In the genomic region with DNA sequence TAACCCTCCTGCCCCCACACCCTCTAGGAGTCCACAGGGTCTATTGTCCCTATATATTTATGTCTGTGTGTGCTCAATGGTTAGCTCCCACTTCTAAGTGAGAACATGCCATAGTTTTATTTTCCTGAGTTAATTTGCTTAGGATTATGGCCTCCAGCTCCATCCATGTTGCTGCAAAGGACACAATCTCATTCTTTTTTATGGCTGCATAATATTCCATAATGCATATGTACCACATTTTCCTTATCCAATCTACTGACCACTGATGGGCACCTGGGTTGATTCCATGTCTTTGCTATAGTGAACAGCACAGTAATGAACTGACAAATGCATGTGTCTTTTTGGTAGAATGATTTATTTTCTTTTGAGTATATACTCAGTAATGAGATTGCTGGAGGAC, we compare ENCODE assay signal across 8 cellular contexts.
"Had no signal": no experiment of that assay in that cellular context is flagged by ENCODE, and none has a peak within 500 bp of the region (broad histone marks: within the 10 kb centered on the region; RNA-seq: fewer than 3 reads in every experiment).

No MANE protein-coding gene starts in this region.

- H3K4me3 ChIP-seq: GM12878 had no signal

- FAIRE-seq: G401.6, GM12878, GM12891, GM12892, GM18507, GM19239 had no signal

- DNase-seq: GDM1, GF-D8 had no signal

- ATAC-seq: GM12878 had no signal
